ENCODE assay signal across 1 cellular context in genomic region chr10:6273351-6273750, GRCh38.
TF ChIP-seq lines count a peak whose summit lies in the region.

No MANE protein-coding gene starts in this region.

TF ChIP-seq in GM23338, 12 proteins besides CTCF, POLR2A, EP300 and RAD21 (continued from another document):
- TF ChIP-seq ZNF462 (CRISPR knock-in tag; IDR thresholded peaks at IDR 0.05) (no peak), JUNB (IDR thresholded peaks at IDR 0.05; ENCODE audit: unreplicated experiment) (no peak), EZH2phosphoT487 (IDR thresholded peaks at IDR 0.05; ENCODE audit: unreplicated experiment) (no peak), CREB1 (CRISPR knock-in tag; IDR thresholded peaks at IDR 0.05; ENCODE audit: low read depth) (no peak), STAT1 (IDR thresholded peaks at IDR 0.05; ENCODE audit: unreplicated experiment) (no peak), ZNF331 (CRISPR knock-in tag; IDR thresholded peaks at IDR 0.05; ENCODE audit: low read depth) (no peak), NANOG (IDR thresholded peaks at IDR 0.05; ENCODE audit: borderline replicate concordance) (no peak), POLR2AphosphoS5 (IDR thresholded peaks at IDR 0.05; ENCODE audit: low read depth) (no peak), ETS1 (IDR thresholded peaks at IDR 0.05) (no peak)
